7 cellular contexts compared by ENCODE assay signal in the genomic region with DNA sequence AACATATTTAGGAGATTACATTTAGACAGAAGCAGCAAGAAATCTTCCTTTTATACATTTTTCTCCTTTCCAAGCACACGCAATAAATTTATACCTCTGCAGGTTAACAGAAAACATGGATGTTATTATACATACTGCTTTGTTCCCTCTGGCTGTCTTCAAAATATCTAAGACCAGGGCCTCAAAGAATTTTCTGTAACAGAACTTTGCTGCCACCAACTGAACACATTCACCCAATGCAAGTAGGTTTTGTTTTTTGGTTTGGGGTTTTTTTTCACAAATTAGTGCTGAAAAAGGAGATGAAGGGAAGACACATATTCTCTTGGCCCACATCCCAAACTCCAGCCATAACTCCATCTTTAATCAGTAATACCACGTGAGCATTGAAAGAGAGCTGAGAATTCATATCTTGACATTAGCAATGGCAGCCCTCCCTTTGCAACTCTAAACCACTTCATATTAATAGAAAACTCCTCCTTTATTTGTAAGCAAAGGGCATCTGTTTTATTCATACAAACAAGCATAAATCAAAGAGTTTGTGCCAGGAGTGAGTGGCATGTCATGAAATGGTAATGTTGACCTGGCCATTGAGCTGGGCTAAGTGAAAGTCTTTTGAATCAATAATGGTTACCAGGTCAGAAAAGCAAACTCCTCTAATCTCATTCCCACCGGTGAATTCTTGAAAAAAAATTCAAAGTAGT.
DNase-seq lines count a peak whose midpoint lies in the region; ATAC-seq and TF ChIP-seq lines count a peak whose summit lies in the region.

No MANE protein-coding gene starts in this region.

- no peaks in the 10 kb centered on the region for H3K36me3 ChIP-seq in colonic mucosa
- no peaks in the 10 kb centered on the region for H3K36me3 ChIP-seq in psoas muscle (ENCODE audit: insufficient read depth in 1 of 2, low read depth in 1 of 2)

- H3K4me3 ChIP-seq in colonic mucosa: no peak overlapping the region
- no peak overlapping the region for H3K4me3 ChIP-seq in psoas muscle

- H3K9me3 ChIP-seq in colonic mucosa: no peaks in the 10 kb centered on the region
- H3K9me3 ChIP-seq in psoas muscle: no peaks in the 10 kb centered on the region

- H3K4me1 ChIP-seq in colonic mucosa (no peaks in the 10 kb centered on the region), psoas muscle (no peaks in the 10 kb centered on the region)

- peaks cover 22% of the 10 kb centered on the region for H3K4me1 Mint-ChIP-seq in progenitor cell of endocrine pancreas (ENCODE audit: low read depth)

- no peak for ATAC-seq in psoas muscle

- no peaks in the 10 kb centered on the region for H3K27me3 ChIP-seq in colonic mucosa
- H3K27me3 ChIP-seq in psoas muscle (ENCODE audit: insufficient read depth in 3 of 3, low read length in 2 of 3): no peaks in the 10 kb centered on the region

- no peak overlapping the region for H3K9ac ChIP-seq in colonic mucosa (ENCODE audit: low read depth in 2 of 2, low read length in 2 of 2)

- no peak overlapping the region for H3K4me3 Mint-ChIP-seq in progenitor cell of endocrine pancreas (ENCODE audit: low read depth)

- H3K27me3 Mint-ChIP-seq in progenitor cell of endocrine pancreas: no peaks in the 10 kb centered on the region

- intact Hi-C loops in colonic mucosa (cut with DNase I): loop anchor here (10.0 kb wide), 1 partner anchor 293 kb away; no protein-coding TSS in a partner anchor
- intact Hi-C loops in psoas muscle (cut with DNase I): no loop called here

- no peaks in the 10 kb centered on the region for H3K9me3 Mint-ChIP-seq in progenitor cell of endocrine pancreas (ENCODE audit: low read depth)

- H3K27ac ChIP-seq in colonic mucosa (no peak overlapping the region), psoas muscle (no peak overlapping the region)

- peak; percentile 12 for TF ChIP-seq CTCF in colonic mucosa (IDR thresholded peaks at IDR 0.05)
- TF ChIP-seq CTCF in progenitor cell of endocrine pancreas (IDR thresholded peaks at IDR 0.05; ENCODE audit: unreplicated experiment): peak; percentile 61
- no peak for TF ChIP-seq CTCF in psoas muscle (IDR thresholded peaks at IDR 0.05)

- DNase-seq in HT1080 (ENCODE audit: low read depth) (peak; percentile 17), NCI-H446 (lab: John Stamatoyannopoulos, UW) (peak; percentile 60 to 73), colonic mucosa (no peak), progenitor cell of endocrine pancreas (ENCODE audit: low spot score, unreplicated experiment) (no peak), 8988T (no peak), EL (no peak), psoas muscle (no peak)

- peak overlapping the region; percentile 33 for H3K27ac Mint-ChIP-seq in progenitor cell of endocrine pancreas

- 21 to 25% (median 23%) methylated on average over 3 of the region's 3 CpGs for WGBS in psoas muscle, 3 donors

- H3K36me3 Mint-ChIP-seq in progenitor cell of endocrine pancreas (ENCODE audit: insufficient read depth): no peaks in the 10 kb centered on the region

Comparison
In these comparisons a context has a peak if more than half of its experiments do, and no peak if none do; other contexts are left out.
1. DNase-seq: peak in HT1080 (single experiment) and NCI-H446 (2 of 2); none in colonic mucosa (single experiment), progenitor cell of endocrine pancreas (single experiment), 8988T (single experiment), EL (single experiment) and psoas muscle (0 of 2).